ENCODE assay signal across 1 cellular context in genomic region chr17:59761385-59762021, GRCh38.
A peak's percentile ranks its signal among the peaks of the same experiment; 100 is the strongest.
TF ChIP-seq lines count a peak whose summit lies in the region.

No MANE protein-coding gene starts in this region.

TF ChIP-seq in GM12878, 131 proteins besides CTCF, POLR2A, EP300 and RAD21:
- TF ChIP-seq PKNOX1 (IDR thresholded peaks at IDR 0.05), result no peak
- peak; percentile 77; the same call in 1 of the 2 replicates for TF ChIP-seq PAX5 (IDR thresholded peaks at IDR 0.05; ENCODE audit: borderline replicate concordance, low read depth, low read length)
- TF ChIP-seq ZNF687 (IDR thresholded peaks at IDR 0.05), result 0 out of 2 replicates have a peak, but pooled peaks have one; percentile 36
- 0 out of 2 replicates have a peak, but pooled peaks have one; percentile 12 for TF ChIP-seq NR2F1 (conservative IDR thresholded peaks at IDR 0.05)
- peak; percentile 12; the same call in 1 of the 2 replicates for TF ChIP-seq RUNX3 (IDR thresholded peaks at IDR 0.05; ENCODE audit: low read length)
- TF ChIP-seq POU2F2 (IDR thresholded peaks at IDR 0.05; ENCODE audit: borderline replicate concordance, low read depth, low read length), result no peak
- TF ChIP-seq MTA3 (IDR thresholded peaks at IDR 0.05; ENCODE audit: borderline replicate concordance, low read length), result no peak
- peak; percentile 43; the same call in 1 of the 2 replicates for TF ChIP-seq IKZF1 (conservative IDR thresholded peaks at IDR 0.05)
